Comparison of ENCODE assay signal across 29 cellular contexts in the genomic region with DNA sequence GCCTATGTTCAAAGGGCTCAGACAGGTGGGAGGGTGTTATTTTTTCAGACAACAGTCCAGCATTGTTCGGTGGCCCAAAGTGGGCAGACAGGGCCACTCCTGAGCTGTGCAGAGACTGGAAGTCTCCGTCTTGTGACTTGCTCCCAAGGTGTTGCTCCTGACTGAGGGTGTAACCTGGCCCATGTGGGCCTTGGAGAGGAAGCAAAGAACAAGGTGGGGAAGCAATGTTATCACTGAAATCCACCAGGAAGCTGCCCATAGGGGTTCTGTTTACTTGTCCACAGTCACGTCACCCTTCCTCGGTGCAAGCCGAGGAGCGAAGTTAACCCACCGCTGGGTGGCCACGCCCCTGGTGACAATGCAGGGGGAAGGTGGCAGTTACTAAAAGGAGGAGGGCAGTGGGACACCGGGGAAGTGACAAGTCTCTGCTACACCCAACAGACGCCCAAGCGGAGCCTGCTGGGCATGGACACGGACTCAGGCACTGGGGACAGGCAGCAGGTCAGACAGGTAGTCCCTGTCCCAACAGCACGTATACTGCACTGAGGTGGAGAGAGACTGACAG.
"Had no signal": no experiment of that assay in that cellular context is flagged by ENCODE, and none has a peak within 500 bp of the region (broad histone marks: within the 10 kb centered on the region; RNA-seq: fewer than 3 reads in every experiment).

No MANE protein-coding gene starts in this region.

- DNase-seq: activated B cell treated with CpG ODN at 0.5 μM for 24 hours; activated CD4-positive, alpha-beta T cell treated with anti-CD3 and anti-CD28 coated beads for 48 hours; activated CD4-positive, alpha-beta T cell treated with anti-CD3 and anti-CD28 coated beads, Interleukin-2, amount 50 U/mL, for 1 hour; activated CD4-positive, alpha-beta T cell treated with anti-CD3 and anti-CD28 coated beads, Interleukin-2, amount 50 U/mL, for 48 hours; activated CD8-positive, alpha-beta memory T cell treated with anti-CD3 and anti-CD28 coated beads for 24 hours; activated CD8-positive, alpha-beta T cell treated with anti-CD3 and anti-CD28 coated beads for 36 hours; activated effector memory CD4-positive, alpha-beta T cell treated with Interleukin-2 at 50 U/mL for 16 hours; activated gamma-delta T cell treated with Interleukin-2 at 50 U/mL for 16 hours; activated naive CD4-positive, alpha-beta T cell treated with anti-CD3 and anti-CD28 coated beads, Interleukin-2, amount 50 U/mL, for 16 hours; activated naive CD4-positive, alpha-beta T cell treated with Interleukin-2 at 50 U/mL for 16 hours; activated T-cell treated with anti-CD3 and anti-CD28 coated beads, Interleukin-2, amount 50 U/mL, for 4 hours; amniotic stem cell; anterior cingulate cortex; body of pancreas; caudate nucleus; cortex of kidney; dermis blood vessel endothelial cell; effector CD8-positive, alpha-beta T cell; foreskin fibroblast; head of caudate nucleus; T-helper 1 cell; T-helper 17 cell; T1000; WERI-Rb-1 had no signal

- H3K4me1 Mint-ChIP-seq: activated B cell treated with CpG ODN at 0.5 μM for 24 hours; activated T-helper 17 cell treated with anti-CD3 and anti-CD28 coated beads, Interleukin-2, amount 50 U/mL, for 72 hours; T-helper 17 cell had no signal

- H3K36me3 Mint-ChIP-seq: activated naive CD8-positive, alpha-beta T cell had no signal

- H3K27ac Mint-ChIP-seq: activated B cell treated with CpG ODN at 0.5 μM for 24 hours; activated CD8-positive, alpha-beta T cell treated with anti-CD3 and anti-CD28 coated beads for 36 hours; activated naive CD8-positive, alpha-beta T cell; activated T-helper 17 cell treated with anti-CD3 and anti-CD28 coated beads, Interleukin-2, amount 50 U/mL, for 72 hours; T-helper 17 cell; T-helper 2 cell treated with Interferon-gamma antibody and Interleukin-4, amounts not matched to agents 5 μg/mL and 100 μg/mL, for 36 hours had no signal

- H3K9me3 Mint-ChIP-seq: activated B cell treated with CpG ODN at 0.5 μM for 24 hours; activated T-cell treated with anti-CD3 and anti-CD28 coated beads, Interleukin-2, amount 50 U/mL, for 4 hours; T-helper 2 cell treated with Interferon-gamma antibody and Interleukin-4, amounts not matched to agents 5 μg/mL and 100 μg/mL, for 36 hours had no signal

- ATAC-seq: activated CD4-positive, CD25-positive, alpha-beta regulatory T cell treated with anti-CD3 and anti-CD28 coated beads, Interleukin-2, amount 50 U/mL, for 24 hours; activated CD8-positive, alpha-beta T cell treated with anti-CD3 and anti-CD28 coated beads for 36 hours; activated T-cell treated with anti-CD3 and anti-CD28 coated beads, Interleukin-2, amount 50 U/mL, for 4 hours; activated T-helper 17 cell treated with anti-CD3 and anti-CD28 coated beads, Interleukin-2, amount 50 U/mL, for 72 hours; body of pancreas; esophagus mucosa; T-helper 17 cell had no signal

- H3K4me3 Mint-ChIP-seq: activated B cell treated with CpG ODN at 0.5 μM for 24 hours; activated CD8-positive, alpha-beta T cell treated with anti-CD3 and anti-CD28 coated beads for 36 hours; activated naive CD8-positive, alpha-beta T cell; activated T-cell treated with anti-CD3 and anti-CD28 coated beads, Interleukin-2, amount 50 U/mL, for 4 hours; activated T-helper 17 cell treated with anti-CD3 and anti-CD28 coated beads, Interleukin-2, amount 50 U/mL, for 72 hours; T-helper 17 cell; T-helper 2 cell treated with Interferon-gamma antibody and Interleukin-4, amounts not matched to agents 5 μg/mL and 100 μg/mL, for 36 hours had no signal

- H3K27me3 Mint-ChIP-seq: activated B cell treated with CpG ODN at 0.5 μM for 24 hours had no signal
